ENCODE assay signal across 8 cellular contexts in genomic region chr7:135980665-135981180, GRCh38. TPM values are rescaled to one million over a fixed set of nuclear protein-coding genes. Genes with fewer than 3 reads are reported as not detected.
DNase-seq lines count a peak whose midpoint lies in the region; ATAC-seq and TF ChIP-seq lines count a peak whose summit lies in the region.

No MANE protein-coding gene starts in this region.

- peaks cover 52% of the 10 kb centered on the region for H3K4me1 ChIP-seq in KMS-11 (ENCODE audit: low read depth, poor library complexity, severe bottlenecking)
- peaks cover 13% of the 10 kb centered on the region for H3K4me1 ChIP-seq in foreskin keratinocyte

- H3K9ac ChIP-seq in KMS-11: no peak overlapping the region

- no peaks in the 10 kb centered on the region for H3K36me3 ChIP-seq in KMS-11 (ENCODE audit: insufficient read depth)

- no peaks in the 10 kb centered on the region for H3K9me3 Mint-ChIP-seq in activated CD8-positive, alpha-beta T cell treated with anti-CD3 and anti-CD28 coated beads, Interleukin-2, amount 10 ng/mL, durations not matched to agents 7 days and 5 days (ENCODE audit: insufficient read depth)

- no peaks in the 10 kb centered on the region for H4K20me1 ChIP-seq in KMS-11 (ENCODE audit: insufficient read depth)

- H3K27me3 ChIP-seq in KMS-11 (ENCODE audit: insufficient read depth, low read depth): no peaks in the 10 kb centered on the region
- H3K27me3 ChIP-seq in foreskin keratinocyte: no peaks in the 10 kb centered on the region

- H3K27ac Mint-ChIP-seq in activated CD8-positive, alpha-beta T cell treated with anti-CD3 and anti-CD28 coated beads, Interleukin-2, amount 10 ng/mL, durations not matched to agents 7 days and 5 days: peak overlapping the region; percentile 88

- H3K4me1 Mint-ChIP-seq in activated CD8-positive, alpha-beta T cell treated with anti-CD3 and anti-CD28 coated beads, Interleukin-2, amount 10 ng/mL, durations not matched to agents 7 days and 5 days (ENCODE audit: low read depth): peaks cover 58% of the 10 kb centered on the region

- no peak overlapping the region for H3K4me3 ChIP-seq in KMS-11 (IDR thresholded peaks at IDR 0.05; ENCODE audit: insufficient read depth, low read depth, low read length)

- TF ChIP-seq CTCF in KMS-11 (conservative IDR thresholded peaks at IDR 0.05; ENCODE audit: low read depth, low read length) (no peak), foreskin keratinocyte (conservative IDR thresholded peaks at IDR 0.05) (no peak)

- H3K27me3 Mint-ChIP-seq in activated CD8-positive, alpha-beta T cell treated with anti-CD3 and anti-CD28 coated beads, Interleukin-2, amount 10 ng/mL, durations not matched to agents 7 days and 5 days (ENCODE audit: low read depth): no peaks in the 10 kb centered on the region

- POLR2A ChIA-PET in activated CD8-positive, alpha-beta T cell treated with anti-CD3 and anti-CD28 coated beads, Interleukin-2, amount 10 ng/mL, durations not matched to agents 7 days and 5 days (lab: Charles Lee): no interaction called here

- H3K27ac ChIP-seq in KMS-11 (peak overlapping the region; percentile 8; the same call in 1 of the 2 replicates), foreskin keratinocyte (peak overlapping the region; percentile 67)

- peaks cover 14% of the 10 kb centered on the region for H3K79me2 ChIP-seq in KMS-11 (ENCODE audit: insufficient read depth, low read depth)

- CTCF ChIA-PET in activated CD8-positive, alpha-beta T cell treated with anti-CD3 and anti-CD28 coated beads, Interleukin-2, amount 10 ng/mL, durations not matched to agents 7 days and 5 days (lab: Charles Lee): interaction anchor here (1.0 to 1.9 kb wide), 2 partner anchors 28 to 319 kb away, joined by 5 read pairs; partner anchors contain the start of gene STMP1

- H3K4me2 ChIP-seq in KMS-11: peak overlapping the region; percentile 75

- ATAC-seq in GM21515 (IDR thresholded peaks at IDR 0.05; ENCODE audit: unreplicated experiment) (peak; percentile 61), foreskin keratinocyte (peak; percentile 33)
- ATAC-seq in activated CD8-positive, alpha-beta T cell treated with anti-CD3 and anti-CD28 coated beads, Interleukin-2, amount 10 ng/mL, durations not matched to agents 7 days and 5 days: peak; percentile 74

- DNase-seq in COLO829 (ENCODE audit: low spot score): peak; percentile 42
- DNase-seq in activated CD8-positive, alpha-beta T cell treated with anti-CD3 and anti-CD28 coated beads, Interleukin-2, amount 10 ng/mL, durations not matched to agents 7 days and 5 days: peak; percentile 79
- peak; percentile 37 to 68 for DNase-seq in foreskin keratinocyte
- peak; percentile 11 to 12 for DNase-seq in stimulated activated CD8-positive, alpha-beta memory T cell treated with anti-CD3 and anti-CD28 coated beads, Interleukin-2, amount 100 ng/mL, for 48 hours (ENCODE audit: low read depth in 2 of 2)
- no peak for DNase-seq in NCI-H1105 (lab: John Stamatoyannopoulos, UW)
- DNase-seq in NCI-H1694 treated with DMSO at 0.1 percent for 48 hours (lab: John Stamatoyannopoulos, UW): no peak

- peaks cover 12% of the 10 kb centered on the region for H3K36me3 Mint-ChIP-seq in activated CD8-positive, alpha-beta T cell treated with anti-CD3 and anti-CD28 coated beads, Interleukin-2, amount 10 ng/mL, durations not matched to agents 7 days and 5 days (ENCODE audit: low read depth)

- peak overlapping the region; percentile 33 for H2AFZ ChIP-seq in KMS-11 (ENCODE audit: low read depth)

- peak overlapping the region; percentile 72 for H3K4me3 Mint-ChIP-seq in activated CD8-positive, alpha-beta T cell treated with anti-CD3 and anti-CD28 coated beads, Interleukin-2, amount 10 ng/mL, durations not matched to agents 7 days and 5 days

RNA-seq across cellular contexts. Expression of gene MTPN, which starts 3.6 kb away (rescaled TPM):
- 100 to 1,000 TPM; 138 to 142 TPM for total RNA-seq in activated CD8-positive, alpha-beta T cell treated with anti-CD3 and anti-CD28 coated beads, Interleukin-2, amount 10 ng/mL, durations not matched to agents 7 days and 5 days
- total RNA-seq in foreskin keratinocyte: 162 and 172 TPM in 2 replicates
- polyA plus RNA-seq in foreskin keratinocyte: 50.4 and 58.2 TPM in 2 replicates

Comparison
In these comparisons a context has a peak if more than half of its experiments do, and no peak if none do; other contexts are left out.
1. DNase-seq: peak in COLO829 (single experiment), activated CD8-positive, alpha-beta T cell treated with anti-CD3 and anti-CD28 coated beads, Interleukin-2, amount 10 ng/mL, durations not matched to agents 7 days and 5 days (single experiment), foreskin keratinocyte (2 of 2) and stimulated activated CD8-positive, alpha-beta memory T cell treated with anti-CD3 and anti-CD28 coated beads, Interleukin-2, amount 100 ng/mL, for 48 hours (2 of 2); none in NCI-H1105 (single experiment) and NCI-H1694 treated with DMSO at 0.1 percent for 48 hours (single experiment).
2. Peak in every context shown above with its lines, with median percentiles within 50 percentile points of each other: ATAC-seq.